Comparison of ENCODE assay signal across 10 cellular contexts in genomic region chr1:143944576-143945240, GRCh38. TPM values are rescaled to one million over a fixed set of nuclear protein-coding genes. Genes with fewer than 3 reads are reported as not detected.
DNase-seq lines count a peak whose midpoint lies in the region; ATAC-seq and TF ChIP-seq lines count a peak whose summit lies in the region.
"Not testable (repeated sequence)": the region's sequence is repeated elsewhere in the genome, so short reads cannot be mapped to it uniquely, and the experiment has no call there.
"Had no signal": no experiment of that assay in that cellular context is flagged by ENCODE, and none has a peak within 500 bp of the region (broad histone marks: within the 10 kb centered on the region; RNA-seq: fewer than 3 reads in every experiment).

No MANE protein-coding gene starts in this region.

- not testable (repeated sequence) for TF ChIP-seq RAD21 in HCT116 (IDR thresholded peaks at IDR 0.05; ENCODE audit: low read depth)

- H3K27ac Mint-ChIP-seq in MCF 10A (ENCODE audit: low read depth, unreplicated experiment) = not testable (repeated sequence)

- not testable (repeated sequence) for H4K20me1 ChIP-seq in HCT116 (ENCODE audit: insufficient read depth)

- not testable (repeated sequence) for H3K4me3 ChIP-seq in HCT116 (replicated peaks in 1 of 2; ENCODE audit: low read depth in 1 of 2, low read length in 2 of 2); gastroesophageal sphincter; right lobe of liver; upper lobe of right lung

- H3K9me3 Mint-ChIP-seq in MCF 10A (ENCODE audit: unreplicated experiment) = not testable (repeated sequence)

- TF ChIP-seq POLR2A in HCT116 (IDR thresholded peaks at IDR 0.05; ENCODE audit: borderline replicate concordance, extremely low read depth, insufficient read depth, insufficient read length); gastroesophageal sphincter (IDR thresholded peaks at IDR 0.05); right lobe of liver (IDR thresholded peaks at IDR 0.05): not testable (repeated sequence)

- not testable (repeated sequence) for H3K9me2 ChIP-seq in HCT116 (ENCODE audit: insufficient read depth)

- H3K9me3 ChIP-seq in HCT116 (ENCODE audit: control insufficient read depth in 1 of 2, insufficient read depth in 1 of 2, low read depth in 1 of 2, low read length in 2 of 2); gastroesophageal sphincter; right lobe of liver; upper lobe of right lung: not testable (repeated sequence)

- H3K36me3 Mint-ChIP-seq in MCF 10A (ENCODE audit: insufficient read depth, unreplicated experiment) = not testable (repeated sequence)

- not testable (repeated sequence) for TF ChIP-seq CTCF in HCT116 (IDR thresholded peaks at IDR 0.05 in 2 of 3, conservative IDR thresholded peaks at IDR 0.05 in 1 of 3; ENCODE audit: borderline replicate concordance in 1 of 3, insufficient read depth in 1 of 3, low read depth in 2 of 3, low read length in 2 of 3); MCF 10A (IDR thresholded peaks at IDR 0.05; ENCODE audit: unreplicated experiment); gastroesophageal sphincter (IDR thresholded peaks at IDR 0.05); right lobe of liver (IDR thresholded peaks at IDR 0.05); omental fat pad (IDR thresholded peaks at IDR 0.05); upper lobe of right lung (IDR thresholded peaks at IDR 0.05)

- not testable (repeated sequence) for H3K9ac ChIP-seq in HCT116 (ENCODE audit: low read length)

- not testable (repeated sequence) for BruUV-seq in HCT116 (replicated peaks; lab: Mats Ljungman, UMichigan)
- TSS peak; percentile 98 for BruUV-seq in MCF 10A (replicated peaks; lab: Mats Ljungman, UMichigan)

- not testable (repeated sequence) for H3K4me1 ChIP-seq in HCT116 (ENCODE audit: control insufficient read depth in 1 of 2, insufficient read depth in 2 of 2, low read length in 2 of 2); gastroesophageal sphincter; right lobe of liver; upper lobe of right lung

- H3K36me3 ChIP-seq in HCT116 (ENCODE audit: control insufficient read depth in 1 of 2, insufficient read depth in 2 of 2, low read length in 2 of 2); gastroesophageal sphincter; right lobe of liver; upper lobe of right lung: not testable (repeated sequence)

- intact Hi-C loops in HCT116 (cut with micrococcal nuclease); MCF 10A (cut with micrococcal nuclease); left ventricle myocardium superior (cut with micrococcal nuclease); right lobe of liver (cut with DNase I); upper lobe of right lung (cut with DNase I): not testable (repeated sequence)

- ATAC-seq in HCT116 = peak; percentile 64
- ATAC-seq in SK-N-SH treated with all-trans-retinoic acid at 6 μM for 48 hours = peak; percentile 9; the same call in 1 of the 3 replicates
- ATAC-seq in gastroesophageal sphincter = peak; percentile 73
- peak; percentile 66 for ATAC-seq in left ventricle myocardium superior
- ATAC-seq in right lobe of liver = peak; percentile 53 to 84 (median 81)
- peak; percentile 63 for ATAC-seq in omental fat pad (ENCODE audit: low FRiP score)
- peak; percentile 72 for ATAC-seq in upper lobe of right lung

- not testable (repeated sequence) for TF ChIP-seq EP300 in gastroesophageal sphincter (IDR thresholded peaks at IDR 0.05)

- not testable (repeated sequence) for H3K27me3 Mint-ChIP-seq in MCF 10A (ENCODE audit: insufficient read depth, unreplicated experiment)

- H3K79me2 ChIP-seq in HCT116 (ENCODE audit: insufficient read depth, low read length) = not testable (repeated sequence)

- H3K4me1 Mint-ChIP-seq in MCF 10A (ENCODE audit: insufficient read depth, unreplicated experiment) = not testable (repeated sequence)

- RAD21 ChIA-PET in HCT116 (lab: Charles Lee; ENCODE audit: low non-redundant PET in 1 of 2, low total read pairs in 2 of 2, uncharacterized antibody in 2 of 2, unreplicated experiment in 2 of 2) = not testable (repeated sequence)

- H3K27me3 ChIP-seq in HCT116 (ENCODE audit: insufficient read depth, low read length); gastroesophageal sphincter; right lobe of liver; upper lobe of right lung: not testable (repeated sequence)

- H3K4me2 ChIP-seq in HCT116 (ENCODE audit: low read length) = not testable (repeated sequence)

- H2AFZ ChIP-seq in HCT116 (ENCODE audit: low read depth, low read length, poor library complexity, severe bottlenecking) = not testable (repeated sequence)

- CTCF ChIA-PET in HCT116 (lab: Charles Lee); MCF 10A (lab: Yijun Ruan, JAX): not testable (repeated sequence)

- WGBS in gastroesophageal sphincter (ENCODE audit: low coverage in 1 of 2), 2 donors = no CpG with 5 or more reads among the region's 5 CpGs
- no CpG with 5 or more reads among the region's 5 CpGs for WGBS in right lobe of liver (ENCODE audit: insufficient coverage, low coverage, low lambda C conversion rate, missing lambda C conversion rate)

- not testable (repeated sequence) for H3K27ac ChIP-seq in HCT116 (ENCODE audit: low read depth, low read length); gastroesophageal sphincter; right lobe of liver; upper lobe of right lung

- POLR2A ChIA-PET in HCT116 (lab: Charles Lee); MCF 10A (lab: Yijun Ruan, JAX): not testable (repeated sequence)

- DNase-seq in HCT116 (ENCODE audit: low read depth, low spot score); MCF 10A (ENCODE audit: unreplicated experiment); left ventricle myocardium superior; right lobe of liver; omental fat pad (ENCODE audit: low spot score); upper lobe of right lung: not testable (repeated sequence)

- H3K4me3 Mint-ChIP-seq in MCF 10A (ENCODE audit: unreplicated experiment) = not testable (repeated sequence)

RNA-seq across cellular contexts. Expression of gene FAM72C, which starts 27.1 kb away (rescaled TPM):
- total RNA-seq in HCT116 (2021; ENCODE audit: unreplicated experiment) = 9.5 TPM
- polyA plus RNA-seq in HCT116 (2012) = 5.7 and 7.6 TPM in 2 replicates
- total RNA-seq in MCF 10A (2022) = 8.1 and 13.1 TPM in 2 replicates
- total RNA-seq in gastroesophageal sphincter = 1 to 10 TPM in 1 of 4 donors, under 1 TPM in 2, not detected in 1; 0.13 to 1.4 (median 0.47) TPM
- total RNA-seq in left ventricle myocardium superior = not detected
- under 1 TPM in 2 of 6 experiments, not detected in 4; 0.17 to 0.20 TPM for total RNA-seq in right lobe of liver
- under 1 TPM in 2 of 4 donors, not detected in 2; 0.24 to 0.47 TPM for total RNA-seq in omental fat pad
- total RNA-seq in upper lobe of right lung = not detected
- total RNA-seq: CD4-positive, CD25-positive, alpha-beta regulatory T cell had no signal
- polyA plus RNA-seq: CD8-positive, alpha-beta memory T cell had no signal

Comparison
In these comparisons a context has a peak if more than half of its experiments do, and no peak if none do; other contexts are left out.
1. ATAC-seq: peak in every context shown above with its lines; median percentile 81 in right lobe of liver; 73 in gastroesophageal sphincter; 72 in upper lobe of right lung; 66 in left ventricle myocardium superior; 64 in HCT116; 63 in omental fat pad; 9 in SK-N-SH treated with all-trans-retinoic acid at 6 μM for 48 hours.